ENCODE assay signal across 18 cellular contexts in genomic region chr2:208595386-208596275, GRCh38.
DNase-seq lines count a peak whose midpoint lies in the region; ATAC-seq and TF ChIP-seq lines count a peak whose summit lies in the region.
"Had no signal": no experiment of that assay in that cellular context is flagged by ENCODE, and none has a peak within 500 bp of the region (broad histone marks: within the 10 kb centered on the region; RNA-seq: fewer than 3 reads in every experiment).

No MANE protein-coding gene starts in this region.

- BruUV-seq in MCF 10A (replicated peaks; lab: Mats Ljungman, UMichigan) = no TSS peak

- no peak overlapping the region for H3K4me3 Mint-ChIP-seq in MCF 10A (ENCODE audit: unreplicated experiment)
- H3K4me3 Mint-ChIP-seq in activated naive CD4-positive, alpha-beta T cell treated with anti-CD3 and anti-CD28 coated beads for 36 hours = no peak overlapping the region
- H3K4me3 Mint-ChIP-seq: activated T-cell treated with anti-CD3 and anti-CD28 coated beads, Interleukin-2, amount 50 U/mL, for 24 hours; naive B cell; stimulated activated memory B cell treated with anti-CD40 and anti-IgM and Interleukin-4, amounts not matched to agents 10 μg/mL and 1 μg/mL and 100 μg/mL, for 72 hours; T-cell had no signal

- TF ChIP-seq CTCF in MCF 10A (IDR thresholded peaks at IDR 0.05; ENCODE audit: unreplicated experiment) (no peak), breast epithelium (IDR thresholded peaks at IDR 0.05) (no peak), epithelial cell of esophagus (IDR thresholded peaks at IDR 0.05; ENCODE audit: insufficient read depth, low read depth, low read length, missing control alignments) (no peak), upper lobe of right lung (IDR thresholded peaks at IDR 0.05) (no peak)

- H3K27ac ChIP-seq in breast epithelium = no peak overlapping the region
- H3K27ac ChIP-seq in upper lobe of right lung = no peak overlapping the region

- peak; percentile 14 for ATAC-seq in upper lobe of right lung
- ATAC-seq in GM21528 (IDR thresholded peaks at IDR 0.05; ENCODE audit: low FRiP score, unreplicated experiment) = no peak
- ATAC-seq: stimulated activated memory B cell treated with anti-CD40 and anti-IgM and Interleukin-4, amounts not matched to agents 10 μg/mL and 1 μg/mL and 100 μg/mL, for 72 hours; T-cell had no signal

- H3K4me3 ChIP-seq in breast epithelium (no peak overlapping the region), epithelial cell of esophagus (ENCODE audit: low read length) (no peak overlapping the region), upper lobe of right lung (no peak overlapping the region)

- H3K27ac Mint-ChIP-seq in MCF 10A (ENCODE audit: low read depth, unreplicated experiment) = no peak overlapping the region
- no peak overlapping the region for H3K27ac Mint-ChIP-seq in activated naive CD4-positive, alpha-beta T cell treated with anti-CD3 and anti-CD28 coated beads for 36 hours
- H3K27ac Mint-ChIP-seq: activated T-cell treated with anti-CD3 and anti-CD28 coated beads, Interleukin-2, amount 50 U/mL, for 24 hours; naive B cell; stimulated activated memory B cell treated with anti-CD40 and anti-IgM and Interleukin-4, amounts not matched to agents 10 μg/mL and 1 μg/mL and 100 μg/mL, for 72 hours; T-cell had no signal

- no peaks in the 10 kb centered on the region for H3K4me1 ChIP-seq in breast epithelium
- H3K4me1 ChIP-seq in upper lobe of right lung = no peaks in the 10 kb centered on the region

- H3K27me3 ChIP-seq in breast epithelium (no peaks in the 10 kb centered on the region), upper lobe of right lung (no peaks in the 10 kb centered on the region)

- POLR2A ChIA-PET in MCF 10A (lab: Yijun Ruan, JAX) = no interaction called here

- CTCF ChIA-PET in MCF 10A (lab: Yijun Ruan, JAX) = interaction anchor here (0.6 to 1.1 kb wide), 3 partner anchors 12 to 358 kb away, joined by 3 read pairs; no protein-coding TSS in a partner anchor
- CTCF ChIA-PET in activated naive CD4-positive, alpha-beta T cell treated with anti-CD3 and anti-CD28 coated beads for 36 hours (lab: Charles Lee) = no interaction called here

- no peaks in the 10 kb centered on the region for H3K36me3 Mint-ChIP-seq in MCF 10A (ENCODE audit: insufficient read depth, unreplicated experiment)
- H3K36me3 Mint-ChIP-seq in activated naive CD4-positive, alpha-beta T cell treated with anti-CD3 and anti-CD28 coated beads for 36 hours (ENCODE audit: low read depth) = no peaks in the 10 kb centered on the region
- H3K36me3 Mint-ChIP-seq: naive B cell; stimulated activated memory B cell treated with anti-CD40 and anti-IgM and Interleukin-4, amounts not matched to agents 10 μg/mL and 1 μg/mL and 100 μg/mL, for 72 hours; T-cell had no signal

- H3K27me3 Mint-ChIP-seq in MCF 10A (ENCODE audit: insufficient read depth, unreplicated experiment) = no peaks in the 10 kb centered on the region
- no peaks in the 10 kb centered on the region for H3K27me3 Mint-ChIP-seq in activated naive CD4-positive, alpha-beta T cell treated with anti-CD3 and anti-CD28 coated beads for 36 hours (ENCODE audit: low read depth)
- H3K27me3 Mint-ChIP-seq: activated T-cell treated with anti-CD3 and anti-CD28 coated beads, Interleukin-2, amount 50 U/mL, for 24 hours; naive B cell; stimulated activated memory B cell treated with anti-CD40 and anti-IgM and Interleukin-4, amounts not matched to agents 10 μg/mL and 1 μg/mL and 100 μg/mL, for 72 hours; T-cell had no signal

- H3K9me3 ChIP-seq in breast epithelium = peaks cover 5 to 6% of the 10 kb centered on the region in 2 donors
- H3K9me3 ChIP-seq in upper lobe of right lung = no peaks in the 10 kb centered on the region

- peak; percentile 49 for DNase-seq in MCF 10A (ENCODE audit: unreplicated experiment)
- DNase-seq in breast epithelium (ENCODE audit: low spot score in 2 of 2) = no peak
- peak; percentile 47 for DNase-seq in NCI-H748 treated with DMSO at 0.1 percent for 48 hours (lab: John Stamatoyannopoulos, UW)
- peak; percentile 71 for DNase-seq in epithelial cell of esophagus (ENCODE audit: low read depth)
- no peak for DNase-seq in upper lobe of right lung
- no peak for DNase-seq in activated naive CD4-positive, alpha-beta T cell treated with anti-CD3 and anti-CD28 coated beads for 36 hours
- no peak for DNase-seq in OCI-M2 (lab: John Stamatoyannopoulos, UW; ENCODE audit: unreplicated experiment)
- DNase-seq: activated CD4-positive, alpha-beta T cell treated with anti-CD3 and anti-CD28 coated beads for 4 hours; activated T-cell treated with anti-CD3 and anti-CD28 coated beads, Interleukin-2, amount 50 U/mL, for 24 hours; DMS79; foreskin melanocyte; naive B cell; NCI-H1436 treated with DMSO at 0.1 percent for 48 hours; retina; stimulated activated CD4-positive, alpha-beta T cell treated with anti-CD3 and anti-CD28 coated beads, Interleukin-4, amount 100 ng/mL, for 1 hour; T-cell had no signal

- H3K4me1 Mint-ChIP-seq in MCF 10A (ENCODE audit: insufficient read depth, unreplicated experiment) = peaks cover 8% of the 10 kb centered on the region
- H3K4me1 Mint-ChIP-seq in activated naive CD4-positive, alpha-beta T cell treated with anti-CD3 and anti-CD28 coated beads for 36 hours (ENCODE audit: low read depth) = no peaks in the 10 kb centered on the region
- H3K4me1 Mint-ChIP-seq: naive B cell; stimulated activated memory B cell treated with anti-CD40 and anti-IgM and Interleukin-4, amounts not matched to agents 10 μg/mL and 1 μg/mL and 100 μg/mL, for 72 hours; T-cell had no signal

- H3K36me3 ChIP-seq in breast epithelium = no peaks in the 10 kb centered on the region
- H3K36me3 ChIP-seq in upper lobe of right lung = no peaks in the 10 kb centered on the region

- no peak for TF ChIP-seq POLR2A in breast epithelium (IDR thresholded peaks at IDR 0.05)

- no peaks in the 10 kb centered on the region for H3K9me3 Mint-ChIP-seq in MCF 10A (ENCODE audit: unreplicated experiment)
- H3K9me3 Mint-ChIP-seq in activated naive CD4-positive, alpha-beta T cell treated with anti-CD3 and anti-CD28 coated beads for 36 hours = peaks cover 2% of the 10 kb centered on the region
- H3K9me3 Mint-ChIP-seq: stimulated activated memory B cell treated with anti-CD40 and anti-IgM and Interleukin-4, amounts not matched to agents 10 μg/mL and 1 μg/mL and 100 μg/mL, for 72 hours had no signal

- intact Hi-C loops in MCF 10A (cut with micrococcal nuclease) = no loop called here
- intact Hi-C loops in breast epithelium (cut with DNase I; ENCODE audit: low total_unique reads) = no loop called here
- intact Hi-C loops in upper lobe of right lung (cut with DNase I) = no loop called here
- intact Hi-C loops in activated naive CD4-positive, alpha-beta T cell treated with anti-CD3 and anti-CD28 coated beads for 36 hours (cut with micrococcal nuclease) = no loop called here

Comparison
In these comparisons a context has a peak if more than half of its experiments do, and no peak if none do; other contexts are left out.
1. DNase-seq: peak in MCF 10A (single experiment), NCI-H748 treated with DMSO at 0.1 percent for 48 hours (single experiment) and epithelial cell of esophagus (single experiment); none in breast epithelium (0 of 2), upper lobe of right lung (single experiment), activated naive CD4-positive, alpha-beta T cell treated with anti-CD3 and anti-CD28 coated beads for 36 hours (single experiment) and OCI-M2 (single experiment).